Comparison of ENCODE assay signal across 13 cellular contexts in genomic region chr1:21296509-21297354, GRCh38. TPM values are rescaled to one million over a fixed set of nuclear protein-coding genes. Genes with fewer than 3 reads are reported as not detected.
A peak's percentile ranks its signal among the peaks of the same experiment; 100 is the strongest.
DNase-seq lines count a peak whose midpoint lies in the region; ATAC-seq and TF ChIP-seq lines count a peak whose summit lies in the region.
"Had no signal": no experiment of that assay in that cellular context is flagged by ENCODE, and none has a peak within 500 bp of the region (broad histone marks: within the 10 kb centered on the region; RNA-seq: fewer than 3 reads in every experiment).

No MANE protein-coding gene starts in this region.

- H3K27ac ChIP-seq in CD4-positive, CD25-positive, alpha-beta regulatory T cell (ENCODE audit: insufficient read depth, low read length, poor library complexity, severe bottlenecking), result peak overlapping the region; percentile 97
- no peak overlapping the region for H3K27ac ChIP-seq in smooth muscle cell (ENCODE audit: low read depth)
- H3K27ac ChIP-seq: epithelial cell of prostate, prostate gland had no signal

- no peak for TF ChIP-seq CTCF in smooth muscle cell (IDR thresholded peaks at IDR 0.05; ENCODE audit: borderline replicate concordance, insufficient read depth, poor library complexity, severe bottlenecking)

- H3K36me3 ChIP-seq in CD4-positive, CD25-positive, alpha-beta regulatory T cell (ENCODE audit: control insufficient read depth, insufficient read depth, low read length), result peaks cover 4% of the 10 kb centered on the region
- H3K36me3 ChIP-seq in smooth muscle cell (ENCODE audit: low read depth) (no peaks in the 10 kb centered on the region), H7 (replicated peaks; ENCODE audit: control insufficient read depth, insufficient read depth, low read length) (no peaks in the 10 kb centered on the region)
- H3K36me3 ChIP-seq: prostate gland had no signal

- peaks cover 17% of the 10 kb centered on the region for H3F3A ChIP-seq in smooth muscle cell (ENCODE audit: low read depth)

- peaks cover 91% of the 10 kb centered on the region for H3K79me2 ChIP-seq in smooth muscle cell (ENCODE audit: low read depth)

- H4K20me1 ChIP-seq in smooth muscle cell (ENCODE audit: low read depth), result peaks cover 70% of the 10 kb centered on the region

- H3K4me1 Mint-ChIP-seq in CD4-positive, CD25-positive, alpha-beta regulatory T cell, result peaks cover 4 to 87% (median 57%) of the 10 kb centered on the region in 4 donors
- peaks cover 89% of the 10 kb centered on the region for H3K4me1 Mint-ChIP-seq in activated naive CD8-positive, alpha-beta T cell treated with anti-CD3 and anti-CD28 coated beads, Interleukin-2, amount 50 U/mL, for 24 hours
- peaks cover 48 to 49% of the 10 kb centered on the region in 2 donors for H3K4me1 Mint-ChIP-seq in natural killer cell treated with Interleukin-12 subunit alpha and Interleukin-12 subunit beta and Interleukin-15 and Interleukin-18, amount 100 ng/mL, for 72 hours (ENCODE audit: low read depth in 2 of 2)

- no peaks in the 10 kb centered on the region for H3K9me3 Mint-ChIP-seq in CD4-positive, CD25-positive, alpha-beta regulatory T cell
- no peaks in the 10 kb centered on the region for H3K9me3 Mint-ChIP-seq in activated naive CD8-positive, alpha-beta T cell treated with anti-CD3 and anti-CD28 coated beads, Interleukin-2, amount 50 U/mL, for 24 hours
- no peaks in the 10 kb centered on the region for H3K9me3 Mint-ChIP-seq in natural killer cell treated with Interleukin-12 subunit alpha and Interleukin-12 subunit beta and Interleukin-15 and Interleukin-18, amount 100 ng/mL, for 72 hours

- no peak overlapping the region for H3K4me2 ChIP-seq in smooth muscle cell

- peaks cover 3% of the 10 kb centered on the region for H3K36me3 Mint-ChIP-seq in CD4-positive, CD25-positive, alpha-beta regulatory T cell
- H3K36me3 Mint-ChIP-seq in activated naive CD8-positive, alpha-beta T cell treated with anti-CD3 and anti-CD28 coated beads, Interleukin-2, amount 50 U/mL, for 24 hours (ENCODE audit: low read depth), result peaks cover 23% of the 10 kb centered on the region
- H3K36me3 Mint-ChIP-seq in natural killer cell treated with Interleukin-12 subunit alpha and Interleukin-12 subunit beta and Interleukin-15 and Interleukin-18, amount 100 ng/mL, for 72 hours, result no peaks in the 10 kb centered on the region

- peaks cover 88% of the 10 kb centered on the region for H3K4me1 ChIP-seq in CD4-positive, CD25-positive, alpha-beta regulatory T cell (ENCODE audit: control insufficient read depth, insufficient read depth, low read length, poor library complexity, severe bottlenecking)
- H3K4me1 ChIP-seq in smooth muscle cell (ENCODE audit: low read depth), result peaks cover 8% of the 10 kb centered on the region
- H3K4me1 ChIP-seq: prostate gland had no signal

- H3K27me3 Mint-ChIP-seq in CD4-positive, CD25-positive, alpha-beta regulatory T cell, result no peaks in the 10 kb centered on the region
- no peaks in the 10 kb centered on the region for H3K27me3 Mint-ChIP-seq in activated naive CD8-positive, alpha-beta T cell treated with anti-CD3 and anti-CD28 coated beads, Interleukin-2, amount 50 U/mL, for 24 hours
- H3K27me3 Mint-ChIP-seq in natural killer cell treated with Interleukin-12 subunit alpha and Interleukin-12 subunit beta and Interleukin-15 and Interleukin-18, amount 100 ng/mL, for 72 hours, result no peaks in the 10 kb centered on the region

- peak overlapping the region in 3 of 4 donors; percentile 19 to 65 (median 60) for H3K4me3 Mint-ChIP-seq in CD4-positive, CD25-positive, alpha-beta regulatory T cell
- peak overlapping the region; percentile 77 for H3K4me3 Mint-ChIP-seq in activated naive CD8-positive, alpha-beta T cell treated with anti-CD3 and anti-CD28 coated beads, Interleukin-2, amount 50 U/mL, for 24 hours
- peak overlapping the region; percentile 3 for H3K4me3 Mint-ChIP-seq in natural killer cell treated with Interleukin-12 subunit alpha and Interleukin-12 subunit beta and Interleukin-15 and Interleukin-18, amount 100 ng/mL, for 72 hours

- H3K9me3 ChIP-seq in CD4-positive, CD25-positive, alpha-beta regulatory T cell (ENCODE audit: control insufficient read depth in 2 of 2, low read length in 2 of 2), result no peaks in the 10 kb centered on the region
- H3K9me3 ChIP-seq in smooth muscle cell (replicated peaks; ENCODE audit: low read depth), result no peaks in the 10 kb centered on the region
- H3K9me3 ChIP-seq: prostate gland had no signal

- H3K27me3 ChIP-seq in CD4-positive, CD25-positive, alpha-beta regulatory T cell (ENCODE audit: control insufficient read depth, insufficient read depth, low read length), result no peaks in the 10 kb centered on the region
- H3K27me3 ChIP-seq in smooth muscle cell (ENCODE audit: low read depth) (no peaks in the 10 kb centered on the region), H7 (ENCODE audit: control insufficient read depth, insufficient read depth, low read length) (no peaks in the 10 kb centered on the region)

- no peak overlapping the region for H3K9ac ChIP-seq in smooth muscle cell (ENCODE audit: low read depth)
- H3K9ac ChIP-seq: KMS-11 had no signal

- no peak for DNase-seq in CD4-positive, CD25-positive, alpha-beta regulatory T cell
- DNase-seq in M059J (ENCODE audit: low read depth) (peak; percentile 65), smooth muscle cell (lab: John Stamatoyannopoulos, UW; ENCODE audit: unreplicated experiment) (no peak), H7 (no peak)
- peak; percentile 17 for DNase-seq in activated naive CD8-positive, alpha-beta T cell treated with anti-CD3 and anti-CD28 coated beads, Interleukin-2, amount 50 U/mL, for 24 hours
- DNase-seq in natural killer cell treated with Interleukin-12 subunit alpha and Interleukin-12 subunit beta and Interleukin-15 and Interleukin-18, amount 100 ng/mL, for 72 hours (ENCODE audit: low spot score), result no peak
- DNase-seq: NCI-H2107; stimulated activated CD4-positive, alpha-beta T cell treated with anti-CD3 and anti-CD28 coated beads, Interleukin-4, amount 100 ng/mL, for 24 hours had no signal

- 89% methylated on average over 7 of the region's 7 CpGs for WGBS in smooth muscle cell (ENCODE audit: low lambda C conversion rate)

- no peak overlapping the region for H2AFZ ChIP-seq in smooth muscle cell (ENCODE audit: low read depth)

- no peak for ATAC-seq in CD4-positive, CD25-positive, alpha-beta regulatory T cell (ENCODE audit: low read depth in 2 of 2)
- no peak for ATAC-seq in activated naive CD8-positive, alpha-beta T cell treated with anti-CD3 and anti-CD28 coated beads, Interleukin-2, amount 50 U/mL, for 24 hours
- no peak for ATAC-seq in natural killer cell treated with Interleukin-12 subunit alpha and Interleukin-12 subunit beta and Interleukin-15 and Interleukin-18, amount 100 ng/mL, for 72 hours
- ATAC-seq in GM19324 (IDR thresholded peaks at IDR 0.05; ENCODE audit: low FRiP score, unreplicated experiment), result no peak
- no peak for ATAC-seq in HG02588 (IDR thresholded peaks at IDR 0.05; ENCODE audit: unreplicated experiment)

- H3K27ac Mint-ChIP-seq in CD4-positive, CD25-positive, alpha-beta regulatory T cell, result peak overlapping the region; percentile 94 to 100 (median 99)
- H3K27ac Mint-ChIP-seq in activated naive CD8-positive, alpha-beta T cell treated with anti-CD3 and anti-CD28 coated beads, Interleukin-2, amount 50 U/mL, for 24 hours, result peak overlapping the region; percentile 99
- peak overlapping the region; percentile 88 to 94 for H3K27ac Mint-ChIP-seq in natural killer cell treated with Interleukin-12 subunit alpha and Interleukin-12 subunit beta and Interleukin-15 and Interleukin-18, amount 100 ng/mL, for 72 hours

- peak overlapping the region; percentile 18 for H3K4me3 ChIP-seq in CD4-positive, CD25-positive, alpha-beta regulatory T cell (ENCODE audit: low read depth, low read length)
- H3K4me3 ChIP-seq in smooth muscle cell, result no peak overlapping the region
- no peak overlapping the region for H3K4me3 ChIP-seq in H7 (ENCODE audit: insufficient read depth, low read depth, low read length)
- H3K4me3 ChIP-seq: prostate gland had no signal

RNA-seq across cellular contexts. Expression of gene ECE1, which starts 6.5 kb away (rescaled TPM):
- 140 TPM for total RNA-seq in CD4-positive, CD25-positive, alpha-beta regulatory T cell
- 10 to 100 TPM; 25.7 to 32.3 (median 27.7) TPM for polyA plus RNA-seq in CD4-positive, CD25-positive, alpha-beta regulatory T cell
- 88.5 and 125 TPM in 2 replicates for total RNA-seq in M059J (2014; rRNA removed; shearing (Covaris generic))
- total RNA-seq in natural killer cell treated with Interleukin-12 subunit alpha and Interleukin-12 subunit beta and Interleukin-15 and Interleukin-18, amount 100 ng/mL, for 72 hours, result 10 to 100 TPM; 33.7 to 53.9 TPM
- 63.8 and 129 TPM in 2 replicates for total RNA-seq in smooth muscle cell
- 101 and 108 TPM in 2 replicates for polyA plus RNA-seq in smooth muscle cell
- total RNA-seq in H7 (2014; rRNA removed; shearing (Covaris generic)), result 46.4 and 53.8 TPM in 2 replicates

Comparison
In these comparisons a context has a peak if more than half of its experiments do, and no peak if none do; other contexts are left out.
1. DNase-seq: peak in M059J (single experiment) and activated naive CD8-positive, alpha-beta T cell treated with anti-CD3 and anti-CD28 coated beads, Interleukin-2, amount 50 U/mL, for 24 hours (single experiment); none in CD4-positive, CD25-positive, alpha-beta regulatory T cell (0 of 3), natural killer cell treated with Interleukin-12 subunit alpha and Interleukin-12 subunit beta and Interleukin-15 and Interleukin-18, amount 100 ng/mL, for 72 hours (single experiment), smooth muscle cell (single experiment) and H7 (single experiment).
2. H3K4me3 Mint-ChIP-seq: peak in every context shown above with its lines; median percentile 77 in activated naive CD8-positive, alpha-beta T cell treated with anti-CD3 and anti-CD28 coated beads, Interleukin-2, amount 50 U/mL, for 24 hours; 60 in CD4-positive, CD25-positive, alpha-beta regulatory T cell; 3 in natural killer cell treated with Interleukin-12 subunit alpha and Interleukin-12 subunit beta and Interleukin-15 and Interleukin-18, amount 100 ng/mL, for 72 hours.
3. Peak in every context shown above with its lines, with median percentiles within 50 percentile points of each other: H3K27ac Mint-ChIP-seq.